7 cellular contexts compared by ENCODE assay signal in genomic region chr2:25252291-25253152, GRCh38.
A peak's percentile ranks its signal among the peaks of the same experiment; 100 is the strongest.
DNase-seq lines count a peak whose midpoint lies in the region; ATAC-seq and TF ChIP-seq lines count a peak whose summit lies in the region.

No MANE protein-coding gene starts in this region.

- H3K9me3 ChIP-seq in Loucy (ENCODE audit: insufficient read depth, low read depth, low read length) = no peaks in the 10 kb centered on the region
- H3K9me3 ChIP-seq in T-helper 17 cell (ENCODE audit: control insufficient read depth, low read length, poor library complexity, severe bottlenecking) = no peaks in the 10 kb centered on the region

- peaks cover 47% of the 10 kb centered on the region for H3K79me2 ChIP-seq in Loucy (ENCODE audit: insufficient read depth, low read length)

- H3K9me2 ChIP-seq in Loucy (replicated peaks; ENCODE audit: low read depth, low read length) = no peaks in the 10 kb centered on the region

- H3K36me3 ChIP-seq in Loucy (ENCODE audit: insufficient read depth, low read length) = peaks cover 16% of the 10 kb centered on the region; the same call in 1 of the 2 replicates

- peaks cover 24% of the 10 kb centered on the region for H4K20me1 ChIP-seq in Loucy (ENCODE audit: insufficient read depth, low read length, poor library complexity, severe bottlenecking)

- DNase-seq in T-helper 17 cell = peak in 2 of 3 donors; percentile 55 to 56
- peak; percentile 42 for DNase-seq in central memory CD4-positive, alpha-beta T cell
- DNase-seq in kidney tubule cell (ENCODE audit: low spot score) = peak; percentile 39
- DNase-seq in stimulated activated CD4-positive, alpha-beta T cell treated with anti-CD3 and anti-CD28 coated beads, Interleukin-2, amount 100 ng/mL, for 24 hours = peak; percentile 63 to 67

- peaks cover 34% of the 10 kb centered on the region for H3K4me1 Mint-ChIP-seq in T-helper 17 cell

- no peaks in the 10 kb centered on the region for H3K27me3 Mint-ChIP-seq in T-helper 17 cell

- H3K4me2 ChIP-seq in Loucy (ENCODE audit: low read depth, low read length, poor library complexity, severe bottlenecking) = peak overlapping the region; percentile 80

- H3K36me3 Mint-ChIP-seq in T-helper 17 cell (ENCODE audit: low read depth) = peaks cover 12% of the 10 kb centered on the region

- H2AFZ ChIP-seq in Loucy (ENCODE audit: low read length) = peak overlapping the region; percentile 70

- peak overlapping the region; percentile 85 for H3K4me3 Mint-ChIP-seq in T-helper 17 cell

- peak overlapping the region; percentile 99 for H3K4me3 ChIP-seq in Loucy (ENCODE audit: low read length, poor library complexity, severe bottlenecking)

- ATAC-seq in GM18907 (IDR thresholded peaks at IDR 0.05; ENCODE audit: unreplicated experiment) (peak; percentile 41), T-helper 17 cell (peak; percentile 75), GM21717 (IDR thresholded peaks at IDR 0.05; ENCODE audit: unreplicated experiment) (no peak)

- H3K27me3 ChIP-seq in Loucy (ENCODE audit: insufficient read depth, low read length, poor library complexity, severe bottlenecking) = no peaks in the 10 kb centered on the region

- 0 out of 2 replicates have a peak, but pooled peaks cover 5% of the 10 kb centered on the region for H3F3A ChIP-seq in Loucy (ENCODE audit: low read depth)

- peak overlapping the region; percentile 10 for H3K27ac Mint-ChIP-seq in T-helper 17 cell

- no peak for TF ChIP-seq CTCF in Loucy (conservative IDR thresholded peaks at IDR 0.05; ENCODE audit: low read length)

- H3K4me1 ChIP-seq in Loucy (ENCODE audit: insufficient read depth, low read length, poor library complexity, severe bottlenecking) = peaks cover 23% of the 10 kb centered on the region

- H3K9ac ChIP-seq in Loucy (ENCODE audit: low read depth, low read length, poor library complexity, severe bottlenecking) = peak overlapping the region; percentile 100
